ENCODE assay signal across 26 cellular contexts in the genomic region with DNA sequence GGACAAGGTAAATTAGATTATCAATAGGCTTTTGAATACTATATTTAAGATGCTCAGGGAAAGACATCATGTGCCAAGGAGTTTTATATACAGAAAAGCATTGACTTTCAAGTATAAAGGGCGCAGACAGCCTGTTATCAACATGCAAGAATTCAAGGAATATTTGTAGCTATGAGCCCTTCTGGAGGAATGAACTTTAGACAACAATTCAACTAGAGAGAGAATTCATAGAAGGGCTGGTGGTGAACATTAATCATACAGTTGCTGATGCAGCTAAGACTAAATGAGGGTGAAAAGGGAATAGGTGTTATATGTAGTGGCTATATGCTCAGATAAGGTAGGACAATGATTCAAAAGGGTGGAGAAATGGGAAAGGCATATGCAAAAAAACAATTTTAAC. TPM values are rescaled to one million over a fixed set of nuclear protein-coding genes. Genes with fewer than 3 reads are reported as not detected.
DNase-seq lines count a peak whose midpoint lies in the region; ATAC-seq and TF ChIP-seq lines count a peak whose summit lies in the region.
"Had no signal": no experiment of that assay in that cellular context is flagged by ENCODE, and none has a peak within 500 bp of the region (broad histone marks: within the 10 kb centered on the region; RNA-seq: fewer than 3 reads in every experiment).

No MANE protein-coding gene starts in this region.

- H3K36me3 Mint-ChIP-seq in activated T-cell treated with anti-CD3 and anti-CD28 coated beads, Interleukin-2, amount 50 U/mL, for 72 hours (ENCODE audit: insufficient read depth in 2 of 2), result peaks cover 4 to 13% of the 10 kb centered on the region in 2 donors
- peaks cover 5% of the 10 kb centered on the region for H3K36me3 Mint-ChIP-seq in activated naive CD8-positive, alpha-beta T cell
- H3K36me3 Mint-ChIP-seq in stimulated activated effector memory CD8-positive, alpha-beta T cell treated with anti-CD3 and anti-CD28 coated beads, Interleukin-12 subunit alpha, Interleukin-12 subunit beta, amount 100 ng/mL, for 72 hours, result peaks cover 66% of the 10 kb centered on the region

- H3K9me3 Mint-ChIP-seq in activated T-cell treated with anti-CD3 and anti-CD28 coated beads, Interleukin-2, amount 50 U/mL, for 72 hours, result no peaks in the 10 kb centered on the region
- H3K9me3 Mint-ChIP-seq in activated naive CD8-positive, alpha-beta T cell (ENCODE audit: low read depth), result no peaks in the 10 kb centered on the region
- peaks cover 3% of the 10 kb centered on the region for H3K9me3 Mint-ChIP-seq in stimulated activated effector memory CD8-positive, alpha-beta T cell treated with anti-CD3 and anti-CD28 coated beads, Interleukin-12 subunit alpha, Interleukin-12 subunit beta, amount 100 ng/mL, for 72 hours
- H3K9me3 Mint-ChIP-seq: activated B cell treated with CpG ODN at 0.5 μM for 24 hours; CD8-positive, alpha-beta memory T cell; HFFc6; neural crest cell; stimulated activated naive CD8-positive, alpha-beta T cell treated with anti-CD3 and anti-CD28 coated beads, Interleukin-15, amount 100 ng/mL, for 72 hours; T-cell had no signal

- TF ChIP-seq CTCF in fibroblast of the aortic adventitia (IDR thresholded peaks at IDR 0.05; ENCODE audit: insufficient read depth, low read length), result no peak

- H3K27me3 Mint-ChIP-seq in activated T-cell treated with anti-CD3 and anti-CD28 coated beads, Interleukin-2, amount 50 U/mL, for 72 hours (ENCODE audit: low read depth), result no peaks in the 10 kb centered on the region
- no peaks in the 10 kb centered on the region for H3K27me3 Mint-ChIP-seq in activated naive CD8-positive, alpha-beta T cell
- H3K27me3 Mint-ChIP-seq: activated B cell treated with CpG ODN at 0.5 μM for 24 hours; stimulated activated naive CD8-positive, alpha-beta T cell treated with anti-CD3 and anti-CD28 coated beads, Interleukin-15, amount 100 ng/mL, for 72 hours; T-cell had no signal

- peaks cover 93% of the 10 kb centered on the region for H3K4me1 Mint-ChIP-seq in activated T-cell treated with anti-CD3 and anti-CD28 coated beads, Interleukin-2, amount 50 U/mL, for 72 hours (ENCODE audit: low read depth)
- peaks cover 84% of the 10 kb centered on the region for H3K4me1 Mint-ChIP-seq in activated naive CD8-positive, alpha-beta T cell (ENCODE audit: low read depth)
- H3K4me1 Mint-ChIP-seq in stimulated activated effector memory CD8-positive, alpha-beta T cell treated with anti-CD3 and anti-CD28 coated beads, Interleukin-12 subunit alpha, Interleukin-12 subunit beta, amount 100 ng/mL, for 72 hours, result peaks cover 73% of the 10 kb centered on the region

- H3K27ac Mint-ChIP-seq in activated T-cell treated with anti-CD3 and anti-CD28 coated beads, Interleukin-2, amount 50 U/mL, for 72 hours, result peak overlapping the region; percentile 43
- peak overlapping the region; percentile 93 for H3K27ac Mint-ChIP-seq in activated naive CD8-positive, alpha-beta T cell
- peak overlapping the region; percentile 30 for H3K27ac Mint-ChIP-seq in stimulated activated effector memory CD8-positive, alpha-beta T cell treated with anti-CD3 and anti-CD28 coated beads, Interleukin-12 subunit alpha, Interleukin-12 subunit beta, amount 100 ng/mL, for 72 hours
- H3K27ac Mint-ChIP-seq: activated B cell treated with CpG ODN at 0.5 μM for 24 hours, HFFc6 had no signal

- no peak for ATAC-seq in activated T-cell treated with anti-CD3 and anti-CD28 coated beads, Interleukin-2, amount 50 U/mL, for 72 hours (replicated peaks in 1 of 2)
- no peak for ATAC-seq in stimulated activated effector memory CD8-positive, alpha-beta T cell treated with anti-CD3 and anti-CD28 coated beads, Interleukin-12 subunit alpha, Interleukin-12 subunit beta, amount 100 ng/mL, for 72 hours
- ATAC-seq in SK-N-SH treated with all-trans-retinoic acid at 6 μM for 48 hours, result no peak
- ATAC-seq: pancreas, T-cell had no signal

- DNase-seq in activated T-cell treated with anti-CD3 and anti-CD28 coated beads, Interleukin-2, amount 50 U/mL, for 72 hours, result no peak
- no peak for DNase-seq in activated T-cell treated with anti-CD3 and anti-CD28 coated beads, Interleukin-2, amount 50 U/mL, for 1 hour
- DNase-seq in fibroblast of the aortic adventitia (ENCODE audit: low read depth), result peak; percentile 49
- DNase-seq in stimulated activated effector memory CD8-positive, alpha-beta T cell treated with anti-CD3 and anti-CD28 coated beads, Interleukin-12 subunit alpha, Interleukin-12 subunit beta, amount 100 ng/mL, for 72 hours (ENCODE audit: low spot score in 2 of 2), result no peak
- DNase-seq in SIG-M5 treated with dmso at 0.1 percent for 504 hours (lab: John Stamatoyannopoulos, UW; ENCODE audit: unreplicated experiment), result no peak
- DNase-seq: activated B cell treated with CpG ODN at 0.5 μM for 24 hours; activated naive CD4-positive, alpha-beta T cell treated with Interleukin-2 at 50 U/mL for 16 hours; BE2C; CD8-positive, alpha-beta memory T cell; colonic mucosa; DMS 273 treated with DMSO at 0.1 percent for 48 hours; effector CD4-positive, alpha-beta T cell; GOT3; HFFc6; IMR-90; NCI-H82; pancreas; stimulated activated naive CD8-positive, alpha-beta T cell treated with anti-CD3 and anti-CD28 coated beads, Interleukin-15, amount 100 ng/mL, for 72 hours; T-cell; uterus had no signal

- H3K4me3 Mint-ChIP-seq in activated T-cell treated with anti-CD3 and anti-CD28 coated beads, Interleukin-2, amount 50 U/mL, for 72 hours, result peak overlapping the region; percentile 9 to 18
- H3K4me3 Mint-ChIP-seq in activated naive CD8-positive, alpha-beta T cell, result no peak overlapping the region
- peak overlapping the region; percentile 5 for H3K4me3 Mint-ChIP-seq in stimulated activated effector memory CD8-positive, alpha-beta T cell treated with anti-CD3 and anti-CD28 coated beads, Interleukin-12 subunit alpha, Interleukin-12 subunit beta, amount 100 ng/mL, for 72 hours
- H3K4me3 Mint-ChIP-seq: activated B cell treated with CpG ODN at 0.5 μM for 24 hours, HFFc6, neural crest cell, T-cell had no signal

- H3K4me3 ChIP-seq in fibroblast of the aortic adventitia (ENCODE audit: low read depth, low read length), result no peak overlapping the region
- H3K4me3 ChIP-seq: colonic mucosa, pancreas, skin epidermis, uterus had no signal

TF ChIP-seq in SK-N-SH treated with all-trans-retinoic acid at 6 μM for 48 hours, 23 proteins besides CTCF, POLR2A, EP300 and RAD21:
- TF ChIP-seq, protein P1, sequence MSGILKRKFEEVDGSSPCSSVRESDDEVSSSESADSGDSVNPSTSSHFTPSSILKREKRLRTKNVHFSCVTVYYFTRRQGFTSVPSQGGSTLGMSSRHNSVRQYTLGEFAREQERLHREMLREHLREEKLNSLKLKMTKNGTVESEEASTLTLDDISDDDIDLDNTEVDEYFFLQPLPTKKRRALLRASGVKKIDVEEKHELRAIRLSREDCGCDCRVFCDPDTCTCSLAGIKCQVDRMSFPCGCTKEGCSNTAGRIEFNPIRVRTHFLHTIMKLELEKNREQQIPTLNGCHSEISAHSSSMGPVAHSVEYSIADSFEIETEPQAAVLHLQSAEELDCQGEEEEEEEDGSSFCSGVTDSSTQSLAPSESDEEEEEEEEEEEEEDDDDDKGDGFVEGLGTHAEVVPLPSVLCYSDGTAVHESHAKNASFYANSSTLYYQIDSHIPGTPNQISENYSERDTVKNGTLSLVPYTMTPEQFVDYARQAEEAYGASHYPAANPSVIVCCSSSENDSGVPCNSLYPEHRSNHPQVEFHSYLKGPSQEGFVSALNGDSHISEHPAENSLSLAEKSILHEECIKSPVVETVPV (CRISPR knock-in tag; IDR thresholded peaks at IDR 0.05), result no peak

RNA-seq across cellular contexts. Expression of gene AOAH, which starts 41.2 kb away (rescaled TPM):
- total RNA-seq in activated T-cell treated with anti-CD3 and anti-CD28 coated beads, Interleukin-2, amount 50 U/mL, for 72 hours, result 10 to 100 TPM; 18.8 to 23.5 TPM
- total RNA-seq in fibroblast of the aortic adventitia (ENCODE audit: low replicate concordance), result 0.74 TPM in 1 of 2 replicates, not detected in the other
- total RNA-seq: HFFc6, IMR-90, LHCN-M2, neural crest cell, RPMI7951 had no signal

Comparison
In these comparisons a context has a peak if more than half of its experiments do, and no peak if none do; other contexts are left out.
1. H3K27ac Mint-ChIP-seq: peak in every context shown above with its lines; median percentile 93 in activated naive CD8-positive, alpha-beta T cell; 43 in activated T-cell treated with anti-CD3 and anti-CD28 coated beads, Interleukin-2, amount 50 U/mL, for 72 hours; 30 in stimulated activated effector memory CD8-positive, alpha-beta T cell treated with anti-CD3 and anti-CD28 coated beads, Interleukin-12 subunit alpha, Interleukin-12 subunit beta, amount 100 ng/mL, for 72 hours.
2. RNA of gene AOAH, which starts 41.2 kb away (total RNA-seq): 18.8 to 23.5 TPM in activated T-cell treated with anti-CD3 and anti-CD28 coated beads, Interleukin-2, amount 50 U/mL, for 72 hours; 0.74 TPM in fibroblast of the aortic adventitia; every median in the first group is over 10 times any median in the second.